In genomic region chr9:133242991-133243390, GRCh38 we compare ENCODE assay signal across 37 cellular contexts. TPM values are rescaled to one million over a fixed set of nuclear protein-coding genes. Genes with fewer than 3 reads are reported as not detected.
"Had no signal": no experiment of that assay in that cellular context is flagged by ENCODE, and none has a peak within 500 bp of the region (broad histone marks: within the 10 kb centered on the region; RNA-seq: fewer than 3 reads in every experiment).

No MANE protein-coding gene starts in this region.

- H3K36me3 ChIP-seq: adrenal gland, colonic mucosa, esophagus squamous epithelium, gastroesophageal sphincter had no signal

- H3K9me3 ChIP-seq: adrenal gland, body of pancreas, colonic mucosa, esophagus squamous epithelium, gastroesophageal sphincter had no signal

- H3K4me3 Mint-ChIP-seq: activated CD8-positive, alpha-beta memory T cell treated with anti-CD3 and anti-CD28 coated beads, Interleukin-2, amount 10 ng/mL, durations not matched to agents 7 days and 5 days; activated CD8-positive, alpha-beta T cell treated with anti-CD3 and anti-CD28 coated beads, Interleukin-2, amount 10 ng/mL, durations not matched to agents 7 days and 5 days; activated naive CD4-positive, alpha-beta T cell treated with anti-CD3 and anti-CD28 coated beads for 36 hours; activated naive CD4-positive, alpha-beta T cell treated with anti-CD3 and anti-CD28 coated beads, Interleukin-2, amount 50 U/mL, for 24 hours; activated naive CD8-positive, alpha-beta T cell treated with anti-CD3 and anti-CD28 coated beads for 36 hours; activated naive CD8-positive, alpha-beta T cell treated with anti-CD3 and anti-CD28 coated beads, Interleukin-2, amount 50 U/mL, for 24 hours; activated T-helper 1 cell treated with anti-CD3 and anti-CD28 coated beads, Interleukin-12 subunit alpha, Interleukin-12 subunit beta, Interleukin-2, Interleukin-4 antibody, amounts not matched to agents 30 ng/mL and 10 ng/mL and 1 ng/mL, durations not matched to agents 14 hours and 24 hours and 36 hours had no signal

- FAIRE-seq: endometrium, endothelial cell of umbilical vein had no signal

- H3K27me3 ChIP-seq: adrenal gland, body of pancreas, colonic mucosa had no signal

- ATAC-seq: activated CD8-positive, alpha-beta memory T cell treated with anti-CD3 and anti-CD28 coated beads, Interleukin-2, amount 10 ng/mL, durations not matched to agents 7 days and 5 days; activated CD8-positive, alpha-beta T cell treated with anti-CD3 and anti-CD28 coated beads, Interleukin-2, amount 10 ng/mL, durations not matched to agents 7 days and 5 days; activated naive CD8-positive, alpha-beta T cell treated with anti-CD3 and anti-CD28 coated beads, Interleukin-2, amount 50 U/mL, for 24 hours; body of pancreas; gastroesophageal sphincter had no signal

- H3K27ac ChIP-seq: adrenal gland, body of pancreas, colonic mucosa, epithelial cell of prostate, esophagus squamous epithelium, gastroesophageal sphincter had no signal

- H3K36me3 Mint-ChIP-seq: activated CD8-positive, alpha-beta memory T cell treated with anti-CD3 and anti-CD28 coated beads, Interleukin-2, amount 10 ng/mL, durations not matched to agents 7 days and 5 days; activated naive CD4-positive, alpha-beta T cell treated with anti-CD3 and anti-CD28 coated beads, Interleukin-2, amount 50 U/mL, for 24 hours; activated naive CD8-positive, alpha-beta T cell treated with anti-CD3 and anti-CD28 coated beads for 36 hours had no signal

- H3K9me3 Mint-ChIP-seq: activated naive CD4-positive, alpha-beta T cell treated with anti-CD3 and anti-CD28 coated beads for 36 hours; activated naive CD4-positive, alpha-beta T cell treated with anti-CD3 and anti-CD28 coated beads, Interleukin-2, amount 50 U/mL, for 24 hours; activated naive CD8-positive, alpha-beta T cell treated with anti-CD3 and anti-CD28 coated beads for 36 hours; activated naive CD8-positive, alpha-beta T cell treated with anti-CD3 and anti-CD28 coated beads, Interleukin-2, amount 50 U/mL, for 24 hours; activated T-helper 1 cell treated with anti-CD3 and anti-CD28 coated beads, Interleukin-12 subunit alpha, Interleukin-12 subunit beta, Interleukin-2, Interleukin-4 antibody, amounts not matched to agents 30 ng/mL and 10 ng/mL and 1 ng/mL, durations not matched to agents 14 hours and 24 hours and 36 hours; activated T-helper 2 cell treated with anti-CD3 and anti-CD28 coated beads, Interferon-gamma antibody, Interleukin-2, Interleukin-4, amounts not matched to agents 10 μg/mL and 5 μg/mL and 100 μg/mL, durations not matched to agents 14 hours and 24 hours and 36 hours had no signal

- H3K27ac Mint-ChIP-seq: activated CD8-positive, alpha-beta memory T cell treated with anti-CD3 and anti-CD28 coated beads, Interleukin-2, amount 10 ng/mL, durations not matched to agents 7 days and 5 days; activated CD8-positive, alpha-beta T cell treated with anti-CD3 and anti-CD28 coated beads, Interleukin-2, amount 10 ng/mL, durations not matched to agents 7 days and 5 days; activated naive CD4-positive, alpha-beta T cell treated with anti-CD3 and anti-CD28 coated beads for 36 hours; activated naive CD4-positive, alpha-beta T cell treated with anti-CD3 and anti-CD28 coated beads, Interleukin-2, amount 50 U/mL, for 24 hours; activated naive CD8-positive, alpha-beta T cell treated with anti-CD3 and anti-CD28 coated beads for 36 hours; activated naive CD8-positive, alpha-beta T cell treated with anti-CD3 and anti-CD28 coated beads, Interleukin-2, amount 50 U/mL, for 24 hours; activated T-helper 1 cell treated with anti-CD3 and anti-CD28 coated beads, Interleukin-12 subunit alpha, Interleukin-12 subunit beta, Interleukin-2, Interleukin-4 antibody, amounts not matched to agents 30 ng/mL and 10 ng/mL and 1 ng/mL, durations not matched to agents 14 hours and 24 hours and 36 hours; activated T-helper 2 cell treated with anti-CD3 and anti-CD28 coated beads, Interferon-gamma antibody, Interleukin-2, Interleukin-4, amounts not matched to agents 10 μg/mL and 5 μg/mL and 100 μg/mL, durations not matched to agents 14 hours and 24 hours and 36 hours had no signal

- DNase-seq: activated CD4-positive, alpha-beta T cell treated with anti-CD3 and anti-CD28 coated beads for 1 hour; activated CD4-positive, alpha-beta T cell treated with anti-CD3 and anti-CD28 coated beads for 4 hours; activated CD4-positive, alpha-beta T cell treated with anti-CD3 and anti-CD28 coated beads, Interleukin-2, amount 50 U/mL, for 1 hour; activated CD4-positive, alpha-beta T cell treated with anti-CD3 and anti-CD28 coated beads, Interleukin-2, amount 50 U/mL, for 48 hours; activated CD8-positive, alpha-beta memory T cell treated with anti-CD3 and anti-CD28 coated beads, Interleukin-2, amount 10 ng/mL, durations not matched to agents 7 days and 5 days; activated CD8-positive, alpha-beta memory T cell treated with anti-CD3 and anti-CD28 coated beads, Interleukin-2, amount 50 U/mL, for 4 hours; activated CD8-positive, alpha-beta T cell treated with anti-CD3 and anti-CD28 coated beads, Interleukin-2, amount 10 ng/mL, durations not matched to agents 7 days and 5 days; activated effector memory CD4-positive, alpha-beta T cell treated with anti-CD3 and anti-CD28 coated beads, Interleukin-2, amount 50 U/mL, for 16 hours; activated naive CD4-positive, alpha-beta T cell treated with anti-CD3 and anti-CD28 coated beads for 36 hours; activated naive CD8-positive, alpha-beta T cell treated with anti-CD3 and anti-CD28 coated beads for 36 hours; activated naive CD8-positive, alpha-beta T cell treated with anti-CD3 and anti-CD28 coated beads, Interleukin-2, amount 50 U/mL, for 24 hours; activated T-cell treated with anti-CD3 and anti-CD28 coated beads, Interleukin-2, amount 50 U/mL, for 1 hour; activated T-cell treated with anti-CD3 and anti-CD28 coated beads, Interleukin-2, amount 50 U/mL, for 48 hours; adrenal gland; amygdala; aorta; body of pancreas; caudate nucleus; colonic mucosa; effector CD8-positive, alpha-beta T cell; esophagus squamous epithelium; foreskin melanocyte; T-helper 2 cell had no signal

- H3K4me3 ChIP-seq: adrenal gland, body of pancreas, colonic mucosa, esophagus squamous epithelium, gastroesophageal sphincter had no signal

RNA-seq across cellular contexts. Expression of gene ABO, which starts 32.0 kb away (rescaled TPM):
- total RNA-seq: activated CD8-positive, alpha-beta memory T cell treated with anti-CD3 and anti-CD28 coated beads for 36 hours; activated CD8-positive, alpha-beta memory T cell treated with anti-CD3 and anti-CD28 coated beads, Interleukin-2, amount 10 ng/mL, durations not matched to agents 7 days and 5 days; activated CD8-positive, alpha-beta T cell treated with anti-CD3 and anti-CD28 coated beads, Interleukin-2, amount 10 ng/mL, durations not matched to agents 7 days and 5 days; activated naive CD4-positive, alpha-beta T cell treated with anti-CD3 and anti-CD28 coated beads for 36 hours; activated naive CD8-positive, alpha-beta T cell treated with anti-CD3 and anti-CD28 coated beads for 36 hours; endothelial cell of umbilical vein; fibroblast of lung; fibroblast of villous mesenchyme had no signal
- polyA plus RNA-seq: endothelial cell of umbilical vein, fibroblast of lung had no signal

RNA-seq across cellular contexts. Expression of gene OBP2B, which starts 33.9 kb away (rescaled TPM):
- total RNA-seq: activated CD8-positive, alpha-beta memory T cell treated with anti-CD3 and anti-CD28 coated beads for 36 hours; activated CD8-positive, alpha-beta memory T cell treated with anti-CD3 and anti-CD28 coated beads, Interleukin-2, amount 10 ng/mL, durations not matched to agents 7 days and 5 days; activated CD8-positive, alpha-beta T cell treated with anti-CD3 and anti-CD28 coated beads, Interleukin-2, amount 10 ng/mL, durations not matched to agents 7 days and 5 days; activated naive CD4-positive, alpha-beta T cell treated with anti-CD3 and anti-CD28 coated beads for 36 hours; activated naive CD8-positive, alpha-beta T cell treated with anti-CD3 and anti-CD28 coated beads for 36 hours; activated T-helper 1 cell treated with anti-CD3 and anti-CD28 coated beads, Interleukin-12 subunit alpha, Interleukin-12 subunit beta, Interleukin-2, Interleukin-4 antibody, amounts not matched to agents 30 ng/mL and 10 ng/mL and 1 ng/mL, durations not matched to agents 14 hours and 24 hours and 36 hours; activated T-helper 2 cell treated with anti-CD3 and anti-CD28 coated beads, Interferon-gamma antibody, Interleukin-2, Interleukin-4, amounts not matched to agents 10 μg/mL and 5 μg/mL and 100 μg/mL, durations not matched to agents 14 hours and 24 hours and 36 hours; aorta; body of pancreas; colonic mucosa; dermis microvascular lymphatic vessel endothelial cell; endothelial cell of umbilical vein; esophagus squamous epithelium; fibroblast of lung; fibroblast of villous mesenchyme; gastroesophageal sphincter; glomerular endothelial cell; T-helper 1 cell treated with Interleukin-12 subunit alpha and Interleukin-12 subunit beta and Interleukin-4 antibody, amounts not matched to agents 30 ng/mL and 1 ng/mL, for 36 hours had no signal
- polyA plus RNA-seq: adrenal gland, aorta, endothelial cell of umbilical vein, esophagus, fibroblast of lung had no signal
